16 cellular contexts compared by ENCODE assay signal in the genomic region with DNA sequence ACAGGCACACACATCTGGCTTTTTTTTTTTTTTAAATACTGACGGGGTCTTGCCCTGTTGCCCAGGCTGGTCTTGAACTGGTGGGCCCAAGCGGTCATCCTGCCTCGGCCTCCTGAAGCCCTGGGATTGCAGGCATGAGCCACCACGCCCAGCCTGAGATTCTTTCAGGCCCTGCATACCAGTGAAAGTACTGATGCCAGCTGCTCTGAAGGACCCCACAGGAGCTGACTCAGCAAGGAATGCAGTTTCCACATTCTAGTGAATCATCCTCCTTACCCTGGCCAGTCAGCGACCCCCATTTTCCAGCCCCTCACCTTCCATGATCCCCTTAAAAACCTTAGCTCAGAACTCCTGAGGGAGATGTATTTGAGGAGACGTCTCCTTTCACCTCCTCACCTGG. TPM values are rescaled to one million over a fixed set of nuclear protein-coding genes. Genes with fewer than 3 reads are reported as not detected.
DNase-seq lines count a peak whose midpoint lies in the region; ATAC-seq and TF ChIP-seq lines count a peak whose summit lies in the region.
"Had no signal": no experiment of that assay in that cellular context is flagged by ENCODE, and none has a peak within 500 bp of the region (broad histone marks: within the 10 kb centered on the region; RNA-seq: fewer than 3 reads in every experiment).

No MANE protein-coding gene starts in this region.

- H3K4me3 ChIP-seq in RWPE2 (ENCODE audit: severe bottlenecking) (no peak overlapping the region), fibroblast of lung (replicated peaks in 1 of 4; ENCODE audit: control extremely low read depth in 1 of 4, insufficient read depth in 1 of 4, low read depth in 3 of 4, low read length in 4 of 4) (no peak overlapping the region), vagina (no peak overlapping the region)
- H3K4me3 ChIP-seq: lung had no signal

- no peak overlapping the region for H2AFZ ChIP-seq in fibroblast of lung (ENCODE audit: low read length)

- H4K20me1 ChIP-seq in fibroblast of lung (ENCODE audit: control insufficient read depth, extremely low read depth, insufficient read depth, low read length): no peaks in the 10 kb centered on the region

- H3K27ac ChIP-seq in RWPE2 (ENCODE audit: poor library complexity, severe bottlenecking): peak overlapping the region; percentile 43
- peak overlapping the region; percentile 49 for H3K27ac ChIP-seq in fibroblast of lung (ENCODE audit: insufficient read depth, low read length)
- H3K27ac ChIP-seq in vagina: no peak overlapping the region
- H3K27ac ChIP-seq: neutrophil had no signal

- no peak overlapping the region for H3K4me2 ChIP-seq in fibroblast of lung (ENCODE audit: extremely low read depth, insufficient read depth, low read length)

- TF ChIP-seq POLR2A in vagina (IDR thresholded peaks at IDR 0.05): no peak

- intact Hi-C loops in vagina (cut with DNase I): no loop called here

- H3K9ac ChIP-seq in fibroblast of lung (ENCODE audit: insufficient read depth, low read length): no peak overlapping the region

- H3K27me3 ChIP-seq in RWPE2 (ENCODE audit: insufficient read depth, poor library complexity, severe bottlenecking) (no peaks in the 10 kb centered on the region), fibroblast of lung (ENCODE audit: control insufficient read depth, insufficient read depth, low read length) (no peaks in the 10 kb centered on the region), vagina (no peaks in the 10 kb centered on the region)
- H3K27me3 ChIP-seq: neutrophil had no signal

- ATAC-seq in RWPE2 (ENCODE audit: low read depth) (peak; percentile 70), HG02973 (IDR thresholded peaks at IDR 0.05; ENCODE audit: unreplicated experiment) (no peak)
- ATAC-seq: HCT116; stimulated activated naive CD8-positive, alpha-beta T cell treated with anti-CD3 and anti-CD28 coated beads, Interleukin-15, amount 100 ng/mL, for 72 hours had no signal

- TF ChIP-seq CTCF in RWPE2 (IDR thresholded peaks at IDR 0.05; ENCODE audit: poor library complexity, severe bottlenecking) (no peak), fibroblast of lung (conservative IDR thresholded peaks at IDR 0.05 in 1 of 2, IDR thresholded peaks at IDR 0.05 in 1 of 2; ENCODE audit: low read depth in 1 of 2, low read length in 2 of 2) (no peak), vagina (IDR thresholded peaks at IDR 0.05) (no peak)

- no peaks in the 10 kb centered on the region for H3K9me3 ChIP-seq in RWPE2 (ENCODE audit: severe bottlenecking)
- H3K9me3 ChIP-seq in fibroblast of lung (ENCODE audit: control insufficient read depth, insufficient read depth, low read depth, low read length): no peaks in the 10 kb centered on the region
- no peaks in the 10 kb centered on the region for H3K9me3 ChIP-seq in vagina
- H3K9me3 ChIP-seq: neutrophil had no signal

- H3K36me3 ChIP-seq in RWPE2 (ENCODE audit: low read depth) (peaks cover 46% of the 10 kb centered on the region), fibroblast of lung (ENCODE audit: control insufficient read depth, insufficient read depth, low read length) (peaks cover 13% of the 10 kb centered on the region), vagina (peaks cover 0 to 32% of the 10 kb centered on the region in 2 donors)

- H3K4me1 ChIP-seq in RWPE2 (ENCODE audit: insufficient read depth, poor library complexity, severe bottlenecking) (peaks cover 14% of the 10 kb centered on the region), fibroblast of lung (ENCODE audit: control insufficient read depth, extremely low read depth, insufficient read depth, low read length) (peaks cover 7% of the 10 kb centered on the region), vagina (peaks cover 24% of the 10 kb centered on the region)

- peaks cover 18% of the 10 kb centered on the region for H3K79me2 ChIP-seq in fibroblast of lung (ENCODE audit: control insufficient read depth, insufficient read depth, low read length)

- DNase-seq in GM04503 (ENCODE audit: low read depth) (peak; percentile 68), RWPE2 (ENCODE audit: low spot score) (no peak), fibroblast of lung (ENCODE audit: low read depth in 2 of 2) (peak; percentile 62 to 88), renal cortical epithelial cell (ENCODE audit: low read depth) (peak; percentile 77), NCI-H748 treated with DMSO at 0.1 percent for 48 hours (lab: John Stamatoyannopoulos, UW) (no peak), D341Med (ENCODE audit: low spot score) (no peak), vagina (ENCODE audit: extremely low spot score in 2 of 2) (no peak)
- DNase-seq: activated CD8-positive, alpha-beta memory T cell treated with anti-CD3 and anti-CD28 coated beads for 24 hours; activated gamma-delta T cell; COR-L47; small intestine; stimulated activated naive CD8-positive, alpha-beta T cell treated with anti-CD3 and anti-CD28 coated beads, Interleukin-15, amount 100 ng/mL, for 72 hours had no signal

RNA-seq across cellular contexts. Expression of gene DTYMK, which starts 5.8 kb away (rescaled TPM):
- total RNA-seq in fibroblast of lung (15.2 and 25.3 TPM in 2 replicates), renal cortical epithelial cell (12.2 and 47.4 TPM in 2 replicates), vagina (14.7 TPM)
- polyA plus RNA-seq in fibroblast of lung: 19.0 and 48.3 TPM in 2 replicates
- 25.1 and 68.7 TPM in 2 replicates for polyA plus RNA-seq in fibroblast of lung (2012)
- polyA minus RNA-seq in fibroblast of lung (ENCODE audit: low replicate concordance): 14.9 and 77.8 TPM in 2 replicates

RNA-seq across cellular contexts. Expression of gene ING5, which starts 9.4 kb away (rescaled TPM):
- 27.4 and 30.0 TPM in 2 replicates for total RNA-seq in fibroblast of lung
- 15.3 and 17.4 TPM in 2 replicates for polyA plus RNA-seq in fibroblast of lung
- 19.5 and 20.9 TPM in 2 replicates for polyA plus RNA-seq in fibroblast of lung (2012)
- polyA minus RNA-seq in fibroblast of lung (ENCODE audit: low replicate concordance): 14.5 and 25.1 TPM in 2 replicates
- 15.1 and 22.7 TPM in 2 replicates for total RNA-seq in renal cortical epithelial cell
- 41.5 TPM for total RNA-seq in vagina

RNA-seq across cellular contexts. Expression of gene D2HGDH, which starts 42.0 kb away (rescaled TPM):
- total RNA-seq in fibroblast of lung: 20.8 and 28.4 TPM in 2 replicates
- polyA plus RNA-seq in fibroblast of lung: 4.8 and 5.7 TPM in 2 replicates
- 11.1 and 12.6 TPM in 2 replicates for polyA plus RNA-seq in fibroblast of lung (2012)
- polyA minus RNA-seq in fibroblast of lung (ENCODE audit: low replicate concordance): 3.0 and 36.6 TPM in 2 replicates
- total RNA-seq in renal cortical epithelial cell: 12.5 and 22.4 TPM in 2 replicates
- 21.1 TPM for total RNA-seq in vagina

RNA-seq across cellular contexts. Expression of gene ATG4B, which starts 55.0 kb away (rescaled TPM):
- total RNA-seq in fibroblast of lung (30.0 and 45.1 TPM in 2 replicates), renal cortical epithelial cell (53.0 and 106 TPM in 2 replicates), vagina (104 TPM)
- polyA plus RNA-seq in fibroblast of lung: 76.2 and 95.6 TPM in 2 replicates
- polyA plus RNA-seq in fibroblast of lung (2012): 58.8 and 74.8 TPM in 2 replicates
- 78.7 and 129 TPM in 2 replicates for polyA minus RNA-seq in fibroblast of lung (ENCODE audit: low replicate concordance)

RNA-seq across cellular contexts. Expression of gene THAP4, which starts 55.5 kb away (rescaled TPM):
- 40.6 and 47.7 TPM in 2 replicates for total RNA-seq in fibroblast of lung
- polyA plus RNA-seq in fibroblast of lung: 19.3 and 27.7 TPM in 2 replicates
- polyA plus RNA-seq in fibroblast of lung (2012): 40.2 and 56.7 TPM in 2 replicates
- polyA minus RNA-seq in fibroblast of lung (ENCODE audit: low replicate concordance): 77.1 and 106 TPM in 2 replicates
- total RNA-seq in renal cortical epithelial cell: 35.1 and 39.2 TPM in 2 replicates
- total RNA-seq in vagina: 44.4 TPM

Comparison
In these comparisons a context has a peak if more than half of its experiments do, and no peak if none do; other contexts are left out.
1. DNase-seq: peak in GM04503 (single experiment), fibroblast of lung (2 of 2) and renal cortical epithelial cell (single experiment); none in RWPE2 (single experiment), NCI-H748 treated with DMSO at 0.1 percent for 48 hours (single experiment), D341Med (single experiment) and vagina (0 of 2).